Comparison of ENCODE assay signal across 11 cellular contexts in genomic region chr17:17960500-17961050, GRCh38. TPM values are rescaled to one million over a fixed set of nuclear protein-coding genes. Genes with fewer than 3 reads are reported as not detected.
DNase-seq lines count a peak whose midpoint lies in the region; ATAC-seq, FAIRE-seq and TF ChIP-seq lines count a peak whose summit lies in the region.
"Had no signal": no experiment of that assay in that cellular context is flagged by ENCODE, and none has a peak within 500 bp of the region (broad histone marks: within the 10 kb centered on the region; RNA-seq: fewer than 3 reads in every experiment).

No MANE protein-coding gene starts in this region.

- no peak for ATAC-seq in omental fat pad (ENCODE audit: low FRiP score)
- ATAC-seq in pancreas: no peak

- H3K9me3 Mint-ChIP-seq in nephron: no peaks in the 10 kb centered on the region
- H3K9me3 Mint-ChIP-seq: endodermal cell had no signal

- no peak overlapping the region for H3K4me3 Mint-ChIP-seq in nephron
- H3K4me3 Mint-ChIP-seq: endodermal cell had no signal

- no peak for DNase-seq in AG04450 (ENCODE audit: low read depth, low spot score)
- no peak for DNase-seq in colonic mucosa
- no peak for DNase-seq in omental fat pad (ENCODE audit: low spot score)
- no peak for DNase-seq in pancreas
- DNase-seq in NCI-H2227 (lab: John Stamatoyannopoulos, UW; ENCODE audit: unreplicated experiment): no peak
- DNase-seq in NCI-H2081 treated with DMSO at 0.1 percent for 48 hours (lab: John Stamatoyannopoulos, UW): no peak
- DNase-seq: endodermal cell, NCI-H1694 had no signal

- peaks cover 10% of the 10 kb centered on the region for H3K36me3 Mint-ChIP-seq in nephron (ENCODE audit: low read depth)

- H3K27ac Mint-ChIP-seq in nephron: peak overlapping the region; percentile 84 to 95 (median 91)
- H3K27ac Mint-ChIP-seq: endodermal cell had no signal

- H3K4me2 ChIP-seq in OCI-LY3 (ENCODE audit: low read length): peak overlapping the region; percentile 79

- no peak for TF ChIP-seq CTCF in AG04450 (IDR thresholded peaks at IDR 0.05; ENCODE audit: low read depth, low read length)
- no peak for TF ChIP-seq CTCF in OCI-LY3 (IDR thresholded peaks at IDR 0.05; ENCODE audit: low read depth, low read length)
- TF ChIP-seq CTCF in colonic mucosa (IDR thresholded peaks at IDR 0.05): no peak
- TF ChIP-seq CTCF in nephron (IDR thresholded peaks at IDR 0.05; ENCODE audit: unreplicated experiment in 3 of 3): no peak
- TF ChIP-seq CTCF in omental fat pad (IDR thresholded peaks at IDR 0.05): no peak
- TF ChIP-seq CTCF in pancreas (IDR thresholded peaks at IDR 0.05): no peak

- CTCF ChIA-PET in AG04450 (lab: Charles Lee): interaction anchor here (1.5 kb wide), 1 partner anchor 41 kb away, joined by 4 read pairs; no protein-coding TSS in a partner anchor

- peaks cover 46% of the 10 kb centered on the region for H3K4me1 Mint-ChIP-seq in nephron

- H2AFZ ChIP-seq in OCI-LY3 (ENCODE audit: low read depth, low read length): no peak overlapping the region

- H3K27ac ChIP-seq in AG04450 (ENCODE audit: low read depth, low read length) (peak overlapping the region; percentile 63), OCI-LY3 (ENCODE audit: low read length) (peak overlapping the region; percentile 85), colonic mucosa (peak overlapping the region; percentile 82), pancreas (peak overlapping the region in 2 of 4 donors; percentile 45 to 63)
- H3K27ac ChIP-seq: neutrophil had no signal

- intact Hi-C loops in colonic mucosa (cut with DNase I): no loop called here
- intact Hi-C loops in pancreas (cut with DNase I): no loop called here

- H3K79me2 ChIP-seq in OCI-LY3 (ENCODE audit: low read length): no peaks in the 10 kb centered on the region

- H3K4me3 ChIP-seq in AG04450 (ENCODE audit: low read depth, low read length) (no peak overlapping the region), OCI-LY3 (ENCODE audit: low read length) (no peak overlapping the region), colonic mucosa (no peak overlapping the region), pancreas (no peak overlapping the region)

- 69 to 73% methylated on average over 5 of the region's 5 CpGs for WGBS in pancreas, 2 donors

- no peaks in the 10 kb centered on the region for H3K27me3 Mint-ChIP-seq in nephron (ENCODE audit: low read depth)

- H3K27me3 ChIP-seq in AG04450 (ENCODE audit: control insufficient read depth, insufficient read depth, low read length) (no peaks in the 10 kb centered on the region), OCI-LY3 (ENCODE audit: low read depth, low read length) (no peaks in the 10 kb centered on the region), colonic mucosa (no peaks in the 10 kb centered on the region), pancreas (no peaks in the 10 kb centered on the region)
- H3K27me3 ChIP-seq: neutrophil had no signal

- no peaks in the 10 kb centered on the region for H4K20me1 ChIP-seq in OCI-LY3 (ENCODE audit: insufficient read depth, low read length)

- no peak for FAIRE-seq in pancreas (lab: Jason Lieb, UNC)

- H3K9ac ChIP-seq in OCI-LY3 (ENCODE audit: low read length) (peak overlapping the region; percentile 53; the same call in 1 of the 2 replicates), colonic mucosa (ENCODE audit: low read depth in 2 of 2, low read length in 2 of 2) (no peak overlapping the region)

- H3K36me3 ChIP-seq in OCI-LY3 (replicated peaks; ENCODE audit: low read depth, low read length) (no peaks in the 10 kb centered on the region), colonic mucosa (no peaks in the 10 kb centered on the region), pancreas (no peaks in the 10 kb centered on the region)
- H3K36me3 ChIP-seq: neutrophil had no signal

- H3K4me1 ChIP-seq in OCI-LY3 (ENCODE audit: low read length) (peaks cover 28% of the 10 kb centered on the region), colonic mucosa (peaks cover 22% of the 10 kb centered on the region), pancreas (peaks cover 0 to 32% (median 26%) of the 10 kb centered on the region in 3 donors)

- POLR2A ChIA-PET in AG04450 (lab: Yijun Ruan, JAX): interaction anchor here (1.3 to 1.8 kb wide), 2 partner anchors 12 to 39 kb away, joined by 5 to 8 read pairs; partner anchors contain the start of genes DRC3 and TOM1L2

- H3K9me3 ChIP-seq in AG04450 (ENCODE audit: control insufficient read depth, insufficient read depth, low read length) (peaks cover 3% of the 10 kb centered on the region; the same call in 1 of the 2 replicates), OCI-LY3 (ENCODE audit: insufficient read depth, low read length) (no peaks in the 10 kb centered on the region), colonic mucosa (no peaks in the 10 kb centered on the region), pancreas (no peaks in the 10 kb centered on the region)
- H3K9me3 ChIP-seq: neutrophil had no signal

RNA-seq across cellular contexts. Expression of gene TOM1L2, which starts 11.6 kb away (rescaled TPM):
- polyA plus RNA-seq in AG04450 (2011; rRNA removed): 24.1 and 25.5 TPM in 2 replicates
- polyA minus RNA-seq in AG04450 (2011; rRNA and poly(A)+ RNA removed): 34.5 and 37.5 TPM in 2 replicates
- 10 to 100 TPM; 47.6 to 68.7 TPM for total RNA-seq in colonic mucosa
- total RNA-seq in omental fat pad: 10 to 100 TPM; 25.9 to 30.3 (median 27.6) TPM
- total RNA-seq in pancreas: 10 to 100 TPM; 20.3 to 28.2 (median 22.2) TPM
- 10 to 100 TPM; 21.7 to 26.2 TPM for polyA plus RNA-seq in pancreas

RNA-seq across cellular contexts. Expression of gene DRC3, which starts 12.1 kb away (rescaled TPM):
- 0.52 and 0.77 TPM in 2 replicates for polyA plus RNA-seq in AG04450 (2011; rRNA removed)
- 0.43 and 1.6 TPM in 2 replicates for polyA minus RNA-seq in AG04450 (2011; rRNA and poly(A)+ RNA removed)
- 1 to 10 TPM in 1 of 2 donors, under 1 TPM in 1; 0.79 to 1.1 TPM for total RNA-seq in colonic mucosa
- 1 to 10 TPM in 3 of 4 donors, under 1 TPM in 1; 0.60 to 4.6 (median 1.9) TPM for total RNA-seq in omental fat pad
- 1 to 10 TPM; 2.1 to 5.3 (median 2.7) TPM for total RNA-seq in pancreas
- 10 to 100 TPM; 10.7 to 19.3 TPM for polyA plus RNA-seq in pancreas
